1 cellular context compared by ENCODE assay signal in genomic region chr6:157379656-157380457, GRCh38.
TF ChIP-seq lines count a peak whose summit lies in the region.

No MANE protein-coding gene starts in this region.

TF ChIP-seq in HepG2, 621 proteins besides CTCF, POLR2A, EP300 and RAD21 (continued from another document):
- peak; percentile 64; the same call in 1 of the 2 replicates for TF ChIP-seq ZNF142 (CRISPR knock-in tag; IDR thresholded peaks at IDR 0.05)
- TF ChIP-seq, protein P1, sequence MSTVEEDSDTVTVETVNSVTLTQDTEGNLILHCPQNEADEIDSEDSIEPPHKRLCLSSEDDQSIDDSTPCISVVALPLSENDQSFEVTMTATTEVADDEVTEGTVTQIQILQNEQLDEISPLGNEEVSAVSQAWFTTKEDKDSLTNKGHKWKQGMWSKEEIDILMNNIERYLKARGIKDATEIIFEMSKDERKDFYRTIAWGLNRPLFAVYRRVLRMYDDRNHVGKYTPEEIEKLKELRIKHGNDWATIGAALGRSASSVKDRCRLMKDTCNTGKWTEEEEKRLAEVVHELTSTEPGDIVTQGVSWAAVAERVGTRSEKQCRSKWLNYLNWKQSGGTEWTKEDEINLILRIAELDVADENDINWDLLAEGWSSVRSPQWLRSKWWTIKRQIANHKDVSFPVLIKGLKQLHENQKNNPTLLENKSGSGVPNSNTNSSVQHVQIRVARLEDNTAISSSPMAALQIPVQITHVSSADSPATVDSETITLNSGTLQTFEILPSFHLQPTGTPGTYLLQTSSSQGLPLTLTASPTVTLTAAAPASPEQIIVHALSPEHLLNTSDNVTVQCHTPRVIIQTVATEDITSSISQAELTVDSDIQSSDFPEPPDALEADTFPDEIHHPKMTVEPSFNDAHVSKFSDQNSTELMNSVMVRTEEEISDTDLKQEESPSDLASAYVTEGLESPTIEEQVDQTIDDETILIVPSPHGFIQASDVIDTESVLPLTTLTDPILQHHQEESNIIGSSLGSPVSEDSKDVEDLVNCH (CRISPR knock-in tag; IDR thresholded peaks at IDR 0.05), result 0 out of 2 replicates have a peak, but pooled peaks have one; percentile 59
- TF ChIP-seq, protein P2, sequence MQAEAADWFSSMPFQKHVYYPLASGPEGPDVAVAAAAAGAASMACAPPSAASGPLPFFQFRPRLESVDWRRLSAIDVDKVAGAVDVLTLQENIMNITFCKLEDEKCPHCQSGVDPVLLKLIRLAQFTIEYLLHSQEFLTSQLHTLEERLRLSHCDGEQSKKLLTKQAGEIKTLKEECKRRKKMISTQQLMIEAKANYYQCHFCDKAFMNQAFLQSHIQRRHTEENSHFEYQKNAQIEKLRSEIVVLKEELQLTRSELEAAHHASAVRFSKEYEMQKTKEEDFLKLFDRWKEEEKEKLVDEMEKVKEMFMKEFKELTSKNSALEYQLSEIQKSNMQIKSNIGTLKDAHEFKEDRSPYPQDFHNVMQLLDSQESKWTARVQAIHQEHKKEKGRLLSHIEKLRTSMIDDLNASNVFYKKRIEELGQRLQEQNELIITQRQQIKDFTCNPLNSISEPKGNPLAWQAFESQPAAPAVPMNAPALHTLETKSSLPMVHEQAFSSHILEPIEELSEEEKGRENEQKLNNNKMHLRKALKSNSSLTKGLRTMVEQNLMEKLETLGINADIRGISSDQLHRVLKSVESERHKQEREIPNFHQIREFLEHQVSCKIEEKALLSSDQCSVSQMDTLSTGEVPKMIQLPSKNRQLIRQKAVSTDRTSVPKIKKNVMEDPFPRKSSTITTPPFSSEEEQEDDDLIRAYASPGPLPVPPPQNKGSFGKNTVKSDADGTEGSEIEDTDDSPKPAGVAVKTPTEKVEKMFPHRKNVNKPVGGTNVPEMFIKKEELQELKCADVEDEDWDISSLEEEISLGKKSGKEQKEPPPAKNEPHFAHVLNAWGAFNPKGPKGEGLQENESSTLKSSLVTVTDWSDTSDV (CRISPR knock-in tag; IDR thresholded peaks at IDR 0.05), result no peak
- TF ChIP-seq ZNF691 (CRISPR knock-in tag; IDR thresholded peaks at IDR 0.05; ENCODE audit: borderline replicate concordance, low read depth), result peak; percentile 70; the same call in 1 of the 2 replicates
- TF ChIP-seq HOXA9 (CRISPR knock-in tag; IDR thresholded peaks at IDR 0.05; ENCODE audit: borderline replicate concordance), result no peak
- peak; percentile 91; the same call in 1 of the 2 replicates for TF ChIP-seq MAZ (IDR thresholded peaks at IDR 0.05; ENCODE audit: borderline replicate concordance, low read depth, low read length)
- peak; percentile 22 for TF ChIP-seq MAZ (CRISPR knock-in tag; IDR thresholded peaks at IDR 0.05; ENCODE audit: low read depth)
- no peak for TF ChIP-seq ZNF839 (CRISPR knock-in tag; IDR thresholded peaks at IDR 0.05; ENCODE audit: borderline replicate concordance)
- peak; percentile 76 for TF ChIP-seq SALL1 (CRISPR knock-in tag; IDR thresholded peaks at IDR 0.05)
- TF ChIP-seq ZSCAN25 (CRISPR knock-in tag; IDR thresholded peaks at IDR 0.05), result peak; percentile 55; the same call in 1 of the 2 replicates
- 0 out of 2 replicates have a peak, but pooled peaks have one; percentile 40 for TF ChIP-seq NAIF1 (CRISPR knock-in tag; IDR thresholded peaks at IDR 0.05; ENCODE audit: borderline replicate concordance)
- peak; percentile 70 for TF ChIP-seq GMEB1 (CRISPR knock-in tag; IDR thresholded peaks at IDR 0.05; ENCODE audit: borderline replicate concordance)
- peak; percentile 90 for TF ChIP-seq NR2C2 (CRISPR knock-in tag; IDR thresholded peaks at IDR 0.05; ENCODE audit: borderline replicate concordance)
- TF ChIP-seq ZMYM2 (CRISPR knock-in tag; IDR thresholded peaks at IDR 0.05), result peak; percentile 39; the same call in 1 of the 2 replicates
- peak; percentile 71 for TF ChIP-seq ZFY (CRISPR knock-in tag; IDR thresholded peaks at IDR 0.05)
- TF ChIP-seq BCL3 (CRISPR knock-in tag; IDR thresholded peaks at IDR 0.05), result peak; percentile 32; the same call in 1 of the 2 replicates
- peak; percentile 8; the same call in 1 of the 2 replicates for TF ChIP-seq ZNF770 (CRISPR knock-in tag; IDR thresholded peaks at IDR 0.05)
- peak; percentile 81 for TF ChIP-seq PATZ1 (CRISPR knock-in tag; IDR thresholded peaks at IDR 0.05)
- TF ChIP-seq KMT2B (CRISPR knock-in tag; IDR thresholded peaks at IDR 0.05), result peak; percentile 76
- peak; percentile 19; the same call in 1 of the 2 replicates for TF ChIP-seq ZNF362 (CRISPR knock-in tag; IDR thresholded peaks at IDR 0.05; ENCODE audit: borderline replicate concordance)
- TF ChIP-seq SOX13 (IDR thresholded peaks at IDR 0.05), result 0 out of 2 replicates have a peak, but pooled peaks have one; percentile 7
- no peak for TF ChIP-seq SOX13 (CRISPR knock-in tag; conservative IDR thresholded peaks at IDR 0.05 in 1 of 2, IDR thresholded peaks at IDR 0.05 in 1 of 2)
- TF ChIP-seq PRDM4 (CRISPR knock-in tag; IDR thresholded peaks at IDR 0.05; ENCODE audit: borderline replicate concordance), result 0 out of 2 replicates have a peak, but pooled peaks have one; percentile 18
- TF ChIP-seq, protein P3, sequence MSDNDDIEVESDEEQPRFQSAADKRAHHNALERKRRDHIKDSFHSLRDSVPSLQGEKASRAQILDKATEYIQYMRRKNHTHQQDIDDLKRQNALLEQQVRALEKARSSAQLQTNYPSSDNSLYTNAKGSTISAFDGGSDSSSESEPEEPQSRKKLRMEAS (IDR thresholded peaks at IDR 0.05), result peak; percentile 60; the same call in 1 of the 2 replicates
